10 cellular contexts compared by ENCODE assay signal in genomic region chr6:166465671-166466087, GRCh38.
DNase-seq lines count a peak whose midpoint lies in the region; ATAC-seq, FAIRE-seq and TF ChIP-seq lines count a peak whose summit lies in the region.
"Had no signal": no experiment of that assay in that cellular context is flagged by ENCODE, and none has a peak within 500 bp of the region (broad histone marks: within the 10 kb centered on the region; RNA-seq: fewer than 3 reads in every experiment).

No MANE protein-coding gene starts in this region.

- no peaks in the 10 kb centered on the region for H3K9me3 ChIP-seq in A673 (ENCODE audit: low read depth, low read length, poor library complexity, severe bottlenecking)
- no peaks in the 10 kb centered on the region for H3K9me3 ChIP-seq in endothelial cell of umbilical vein (replicated peaks; ENCODE audit: control insufficient read depth, insufficient read depth, low read length)

- H3K79me2 ChIP-seq in endothelial cell of umbilical vein (ENCODE audit: control insufficient read depth, insufficient read depth, low read length) = no peaks in the 10 kb centered on the region

- no peak for ATAC-seq in GM21723 (IDR thresholded peaks at IDR 0.05; ENCODE audit: unreplicated experiment)

- peak overlapping the region; percentile 17 for H3K9ac ChIP-seq in endothelial cell of umbilical vein (replicated peaks; ENCODE audit: extremely low read depth, insufficient read depth, low read length)

- CTCF ChIA-PET in A673 (lab: Charles Lee) = no interaction called here
- CTCF ChIA-PET in endothelial cell of umbilical vein (lab: Charles Lee) = interaction anchor here (1.0 to 1.4 kb wide), 2 partner anchors 175 to 190 kb away, joined by 3 read pairs; no protein-coding TSS in a partner anchor

- H3K4me1 ChIP-seq in A673 (ENCODE audit: insufficient read depth, low read length, poor library complexity, severe bottlenecking) (peaks cover 6% of the 10 kb centered on the region), endothelial cell of umbilical vein (ENCODE audit: control insufficient read depth, extremely low read depth, insufficient read depth, low read length) (peaks cover 6% of the 10 kb centered on the region)

- H3K27me3 ChIP-seq in A673 (replicated peaks; ENCODE audit: insufficient read depth, low read depth, low read length, poor library complexity) = no peaks in the 10 kb centered on the region
- no peaks in the 10 kb centered on the region for H3K27me3 ChIP-seq in endothelial cell of umbilical vein (ENCODE audit: control insufficient read depth in 2 of 2, insufficient read depth in 2 of 2, low read length in 2 of 2)

- no peak overlapping the region for H3K4me3 ChIP-seq in A673 (ENCODE audit: low read depth, low read length, poor library complexity, severe bottlenecking)
- no peak overlapping the region for H3K4me3 ChIP-seq in endothelial cell of umbilical vein (replicated peaks in 1 of 3; ENCODE audit: insufficient read depth in 1 of 3, low read depth in 1 of 3, low read length in 3 of 3)

- no peaks in the 10 kb centered on the region for H3K36me3 ChIP-seq in A673 (ENCODE audit: insufficient read depth, low read length, poor library complexity, severe bottlenecking)
- H3K36me3 ChIP-seq in endothelial cell of umbilical vein (ENCODE audit: control insufficient read depth in 2 of 2, extremely low read depth in 1 of 2, insufficient read depth in 2 of 2, low read length in 2 of 2) = peaks cover 0 to 31% of the 10 kb centered on the region in 2 experiments

- H3K4me2 ChIP-seq in endothelial cell of umbilical vein (ENCODE audit: insufficient read depth, low read length) = no peak overlapping the region

- H4K20me1 ChIP-seq in endothelial cell of umbilical vein (replicated peaks; ENCODE audit: control insufficient read depth, extremely low read depth, insufficient read depth, low read length) = no peaks in the 10 kb centered on the region

- intact Hi-C loops in A673 (cut with micrococcal nuclease; ENCODE audit: unreplicated experiment) (loop anchor here (5.0 kb wide), 1 partner anchor 487 kb away; no protein-coding TSS in a partner anchor), endothelial cell of umbilical vein (cut with micrococcal nuclease) (loop anchor here (2.0 kb wide), 1 partner anchor 23 kb away; no protein-coding TSS in a partner anchor)

- BruUV-seq in A673 (replicated peaks; lab: Mats Ljungman, UMichigan) (no TSS peak), endothelial cell of umbilical vein (replicated peaks; lab: Mats Ljungman, UMichigan) (no TSS peak)

- POLR2A ChIA-PET in A673 (lab: Charles Lee; ENCODE audit: low non-redundant PET) = no interaction called here
- POLR2A ChIA-PET in endothelial cell of umbilical vein (lab: Charles Lee) = no interaction called here

- DNase-seq in A673 (ENCODE audit: low spot score) (peak; percentile 14), LHCN-M2 (ENCODE audit: low read depth) (peak; percentile 7), endothelial cell of umbilical vein (ENCODE audit: low read depth, low spot score) (no peak), midbrain (lab: John Stamatoyannopoulos, UW) (peak; percentile 56), NCI-H526 (lab: John Stamatoyannopoulos, UW) (no peak), H4 (ENCODE audit: low spot score) (no peak)
- no peak for DNase-seq in NK-92 treated with Interleukin-12 subunit alpha and Interleukin-12 subunit beta, amount 100 ng/mL, for 24 hours (lab: John Stamatoyannopoulos, UW)
- DNase-seq: MM.1S had no signal

- no peak for FAIRE-seq in endothelial cell of umbilical vein (lab: Jason Lieb, UNC)

- dilution Hi-C loops in endothelial cell of umbilical vein (cut with MboI; ENCODE audit: extremely low pct_ligation_motif_present, low sequenced_read_pairs) = no loop called here

- peak; percentile 25; the same call in 1 of the 2 replicates for TF ChIP-seq CTCF in A673 (conservative IDR thresholded peaks at IDR 0.05; ENCODE audit: low read depth, low read length)
- no peak for TF ChIP-seq CTCF in endothelial cell of umbilical vein (IDR thresholded peaks at IDR 0.05; ENCODE audit: extremely low read depth in 1 of 2, insufficient read depth in 1 of 2, low read depth in 1 of 2, low read length in 2 of 2)

- no peak for TF ChIP-seq POLR2A in endothelial cell of umbilical vein (IDR thresholded peaks at IDR 0.05; ENCODE audit: low read depth, low read length)

- no peak overlapping the region for H3K27ac ChIP-seq in A673 (ENCODE audit: low read depth, low read length, poor library complexity, severe bottlenecking)
- peak overlapping the region; percentile 32 for H3K27ac ChIP-seq in endothelial cell of umbilical vein (ENCODE audit: insufficient read depth, low read depth, low read length)
- H3K27ac ChIP-seq: C4-2B had no signal

- no peaks in the 10 kb centered on the region for H3K9me1 ChIP-seq in endothelial cell of umbilical vein (replicated peaks; ENCODE audit: control insufficient read depth, extremely low read depth, insufficient read depth, low read length)

- H2AFZ ChIP-seq in endothelial cell of umbilical vein (ENCODE audit: low read depth, low read length) = no peak overlapping the region

TF ChIP-seq in endothelial cell of umbilical vein, 7 proteins besides CTCF, POLR2A, EP300 and RAD21:
- TF ChIP-seq FOS (IDR thresholded peaks at IDR 0.05; ENCODE audit: borderline replicate concordance, insufficient read depth, low read length) = no peak
- TF ChIP-seq JUN (IDR thresholded peaks at IDR 0.05; ENCODE audit: borderline replicate concordance, insufficient read depth, insufficient read length, low read depth) = no peak
- no peak for TF ChIP-seq POLR2AphosphoS5 (IDR thresholded peaks at IDR 0.05; ENCODE audit: insufficient read depth, low read depth, low read length)
- TF ChIP-seq MAX (IDR thresholded peaks at IDR 0.05; ENCODE audit: insufficient read depth, insufficient read length) = no peak
- no peak for TF ChIP-seq EZH2 (IDR thresholded peaks at IDR 0.05; ENCODE audit: borderline replicate concordance, low read depth, low read length, severe bottlenecking)
- TF ChIP-seq MYC (IDR thresholded peaks at IDR 0.05; ENCODE audit: low read depth, low read length) = no peak
- no peak for TF ChIP-seq GATA2 (IDR thresholded peaks at IDR 0.05; ENCODE audit: insufficient read depth, insufficient read length, low read depth, low read length)

Comparison
In these comparisons a context has a peak if more than half of its experiments do, and no peak if none do; other contexts are left out.
1. DNase-seq: peak in A673 (single experiment), LHCN-M2 (single experiment) and midbrain (single experiment); none in endothelial cell of umbilical vein (single experiment), NCI-H526 (0 of 2), H4 (single experiment) and NK-92 treated with Interleukin-12 subunit alpha and Interleukin-12 subunit beta, amount 100 ng/mL, for 24 hours (single experiment).